21 cellular contexts compared by ENCODE assay signal in genomic region chr22:21923163-21923561, GRCh38. TPM values are rescaled to one million over a fixed set of nuclear protein-coding genes. Genes with fewer than 3 reads are reported as not detected.
A peak's percentile ranks its signal among the peaks of the same experiment; 100 is the strongest.
DNase-seq lines count a peak whose midpoint lies in the region; ATAC-seq, FAIRE-seq and TF ChIP-seq lines count a peak whose summit lies in the region.
"Had no signal": no experiment of that assay in that cellular context is flagged by ENCODE, and none has a peak within 500 bp of the region (broad histone marks: within the 10 kb centered on the region; RNA-seq: fewer than 3 reads in every experiment).

No MANE protein-coding gene starts in this region.

- TF ChIP-seq POLR2A in K562 (conservative IDR thresholded peaks at IDR 0.05) = no peak

- peaks cover 5% of the 10 kb centered on the region for H3K9me1 ChIP-seq in K562 (ENCODE audit: control insufficient read depth, insufficient read depth, low read length)

- no peak overlapping the region for H3K4me3 Mint-ChIP-seq in type B pancreatic cell
- H3K4me3 Mint-ChIP-seq: B cell; CD4-positive, CD25-positive, alpha-beta regulatory T cell; CD8-positive, alpha-beta T cell; GM23338 had no signal

- no peaks in the 10 kb centered on the region for H3K9me3 ChIP-seq in K562 (replicated peaks; ENCODE audit: control insufficient read depth, insufficient read depth, low read depth, low read length)
- no peaks in the 10 kb centered on the region for H3K9me3 ChIP-seq in iPS-20b (ENCODE audit: insufficient read depth, low read depth, low read length)
- H3K9me3 ChIP-seq: BLaER1, Caco-2 had no signal

- H3K36me3 ChIP-seq in K562 (ENCODE audit: control insufficient read depth, insufficient read depth, low read length) (peaks cover 19% of the 10 kb centered on the region; the same call in 2 of the 3 replicates), iPS-20b (ENCODE audit: insufficient read depth, low read depth, low read length) (no peaks in the 10 kb centered on the region)

- H3K36me3 Mint-ChIP-seq in type B pancreatic cell = no peaks in the 10 kb centered on the region
- H3K36me3 Mint-ChIP-seq: CD4-positive, CD25-positive, alpha-beta regulatory T cell had no signal

- no peaks in the 10 kb centered on the region for H3K9me3 Mint-ChIP-seq in type B pancreatic cell
- H3K9me3 Mint-ChIP-seq: CD4-positive, CD25-positive, alpha-beta regulatory T cell; CD8-positive, alpha-beta T cell; GM23338 had no signal

- POLR2A ChIA-PET in K562 (lab: Yijun Ruan, JAX) = interaction anchor here (0.6 to 49.7 kb wide), 8 partner anchors 3 to 1396 kb away, joined by 3 to 1041 read pairs (median 4); partner anchors contain the start of genes MAPK1 and PPM1F

- H3K4me3 ChIP-seq in K562 = no peak overlapping the region
- H3K4me3 ChIP-seq in iPS-20b (ENCODE audit: low read length) = no peak overlapping the region
- H3K4me3 ChIP-seq: BLaER1, GM23338 had no signal

- no peak overlapping the region for H2AFZ ChIP-seq in K562 (ENCODE audit: low read depth, low read length)
- H2AFZ ChIP-seq: GM23338 had no signal

- H3K79me2 ChIP-seq in K562 (ENCODE audit: control insufficient read depth, insufficient read depth, low read length) = no peaks in the 10 kb centered on the region

- H3K27me3 Mint-ChIP-seq in type B pancreatic cell = no peaks in the 10 kb centered on the region
- H3K27me3 Mint-ChIP-seq: B cell; CD4-positive, CD25-positive, alpha-beta regulatory T cell had no signal

- no peak for FAIRE-seq in K562 (lab: Jason Lieb, UNC)
- FAIRE-seq: A204.1, G401.6, GM12892, GM19239, H54 had no signal

- TF ChIP-seq RAD21 in K562 (CRISPR knock-in tag; conservative IDR thresholded peaks at IDR 0.05 in 1 of 2, IDR thresholded peaks at IDR 0.05 in 1 of 2) = no peak

- H3K27me3 ChIP-seq in K562 (ENCODE audit: control insufficient read depth in 2 of 2, insufficient read depth in 2 of 2, low read length in 2 of 2) (no peaks in the 10 kb centered on the region), iPS-20b (ENCODE audit: insufficient read depth, low read length) (no peaks in the 10 kb centered on the region)
- H3K27me3 ChIP-seq: BLaER1 had no signal

- peaks cover 4% of the 10 kb centered on the region for H3K4me1 Mint-ChIP-seq in type B pancreatic cell (ENCODE audit: unreplicated experiment)
- H3K4me1 Mint-ChIP-seq: CD4-positive, CD25-positive, alpha-beta regulatory T cell had no signal

- H3K9ac ChIP-seq in K562 (ENCODE audit: insufficient read depth in 1 of 2, low read depth in 2 of 2, low read length in 2 of 2) (peak overlapping the region in 1 of 2 experiments; percentile 46; a peak in 1 of 4 replicates), iPS-20b (ENCODE audit: low read depth, low read length) (no peak overlapping the region)
- H3K9ac ChIP-seq: BLaER1 had no signal

- 89% methylated on average over 21 of the region's 21 CpGs for WGBS in K562 (ENCODE audit: insufficient coverage, low coverage, missing lambda C conversion rate)

- CTCF ChIA-PET in K562 (lab: Yijun Ruan, JAX; ENCODE audit: low intra/inter-chr PET ratio) = interaction anchor here (0.6 to 0.7 kb wide), 2 partner anchors 15 to 1179 kb away, joined by 3 read pairs; no protein-coding TSS in a partner anchor

- H4K20me1 ChIP-seq in K562 (replicated peaks; ENCODE audit: control insufficient read depth, insufficient read depth, low read length) = peaks cover 27% of the 10 kb centered on the region

- TF ChIP-seq EP300 in K562 (IDR thresholded peaks at IDR 0.05; ENCODE audit: low read length) = no peak

- ATAC-seq in K562 (no peak), GM21576 (IDR thresholded peaks at IDR 0.05; ENCODE audit: unreplicated experiment) (no peak)
- ATAC-seq: CD8-positive, alpha-beta T cell; GM23338 had no signal

- no peak for DNase-seq in K562 (ENCODE audit: extremely low read depth in 1 of 4, low spot score in 3 of 4)
- DNase-seq in type B pancreatic cell (ENCODE audit: extremely low spot score, unreplicated experiment) = peak; percentile 62
- no peak for DNase-seq in NCI-H1694 treated with DMSO at 0.1 percent for 48 hours (lab: John Stamatoyannopoulos, UW)
- DNase-seq in HPDE6-E6E7 (ENCODE audit: extremely low spot score) = no peak
- DNase-seq: Caco-2; CD4-positive, CD25-positive, alpha-beta regulatory T cell; CD8-positive, alpha-beta T cell; DMS153; DND-41; HCEC 1CT had no signal

- H3K4me1 ChIP-seq in K562 (replicated peaks in 1 of 2; ENCODE audit: control insufficient read depth in 2 of 2, insufficient read depth in 2 of 2, low read length in 2 of 2) = peaks cover 2 to 54% of the 10 kb centered on the region in 2 experiments; a peak in 3 of 5 replicates
- H3K4me1 ChIP-seq in iPS-20b (ENCODE audit: insufficient read depth, low read length) = peaks cover 38% of the 10 kb centered on the region; the same call in 1 of the 2 replicates
- H3K4me1 ChIP-seq: Caco-2 had no signal

- no peak overlapping the region for H3K27ac Mint-ChIP-seq in type B pancreatic cell
- H3K27ac Mint-ChIP-seq: B cell; CD4-positive, CD25-positive, alpha-beta regulatory T cell; CD8-positive, alpha-beta T cell had no signal

- TF ChIP-seq CTCF in K562 (IDR thresholded peaks at IDR 0.05 in 2 of 3, conservative IDR thresholded peaks at IDR 0.05 in 1 of 3; ENCODE audit: insufficient read depth in 2 of 3, low read depth in 1 of 3, low read length in 3 of 3) = no peak
- no peak for TF ChIP-seq CTCF in type B pancreatic cell (conservative IDR thresholded peaks at IDR 0.05)

- H3K27ac ChIP-seq in K562 (ENCODE audit: extremely low read depth, low read depth, low read length) = no peak overlapping the region
- peak overlapping the region; percentile 39 for H3K27ac ChIP-seq in iPS-20b (ENCODE audit: low read length)
- H3K27ac ChIP-seq: BLaER1, C4-2B had no signal

- BruUV-seq in K562 (replicated peaks; lab: Mats Ljungman, UMichigan) = no TSS peak

- H3K4me2 ChIP-seq in K562 (ENCODE audit: insufficient read depth, low read length) = no peak overlapping the region
- H3K4me2 ChIP-seq: BLaER1 had no signal

- in situ Hi-C loops in K562 (cut with MboI) = no loop called here

- intact Hi-C loops in K562 (cut with micrococcal nuclease) = no loop called here

RNA-seq across cellular contexts. Expression of gene PPM1F, which starts 29.5 kb away (rescaled TPM):
- 103 and 226 TPM in 2 replicates for total RNA-seq in K562 (2011; cell fraction: chromatin; rRNA removed; ENCODE audit: low replicate concordance)
- 122 and 135 TPM in 2 replicates for total RNA-seq in K562 (2011; cell fraction: nucleolus; rRNA removed)
- total RNA-seq in K562 (2011; cell fraction: nucleoplasm; rRNA removed) = 120 and 153 TPM in 2 replicates
- total RNA-seq in K562 (2014; rRNA removed) (132 and 153 TPM in 2 replicates), K562 (2014; rRNA removed; fragmentation: Illumina TruSeq; extraction: Trizol) (33.1 and 36.9 TPM in 2 replicates), K562 (2015; rRNA removed; fragmentation: Illumina TruSeq; extraction: Trizol) (74.6 and 75.0 TPM in 2 replicates), K562 (2021) (157 and 159 TPM in 2 replicates), type B pancreatic cell (ENCODE audit: low replicate concordance) (16.9 and 25.1 TPM in 2 replicates)
- polyA plus RNA-seq in K562 (2011; rRNA removed) (64.0 and 73.1 TPM in 2 replicates), K562 (2014; fragmentation: Illumina TruSeq; extraction: Trizol) (53.8 and 92.1 TPM in 2 replicates), K562 (2014; fragmentation: Nextera tagmentation; extraction: Ambion mirVana) (1 to 10 TPM; 2.1 to 4.5 TPM), K562 (2014; rRNA removed) (110 and 121 TPM in 2 replicates)
- polyA plus RNA-seq in K562 (2011; cell fraction: cytosol; rRNA removed) = 74.8 and 124 TPM in 2 replicates
- polyA plus RNA-seq in K562 (2011; cell fraction: nucleus; rRNA removed) = 187 and 284 TPM in 2 replicates
- polyA plus RNA-seq in K562 (2012) = 81.6 and 118 TPM in 2 replicates
- 29.5 and 43.3 TPM in 2 replicates for polyA minus RNA-seq in K562 (2011; rRNA and poly(A)+ RNA removed)
- 53.3 and 68.1 TPM in 2 replicates for polyA minus RNA-seq in K562 (2011; cell fraction: cytosol; rRNA and poly(A)+ RNA removed)
- 34.9 and 45.5 TPM in 2 replicates for polyA minus RNA-seq in K562 (2011; cell fraction: nucleus; rRNA and poly(A)+ RNA removed)

RNA-seq across cellular contexts. Expression of gene MAPK1, which starts 55.7 kb away (rescaled TPM):
- total RNA-seq in K562 (2011; cell fraction: chromatin; rRNA removed; ENCODE audit: low replicate concordance) = 220 and 305 TPM in 2 replicates
- 68.7 and 81.2 TPM in 2 replicates for total RNA-seq in K562 (2011; cell fraction: nucleolus; rRNA removed)
- 142 and 210 TPM in 2 replicates for total RNA-seq in K562 (2011; cell fraction: nucleoplasm; rRNA removed)
- total RNA-seq in K562 (2014; rRNA removed) (183 and 249 TPM in 2 replicates), K562 (2014; rRNA removed; fragmentation: Illumina TruSeq; extraction: Trizol) (319 and 370 TPM in 2 replicates), K562 (2015; rRNA removed; fragmentation: Illumina TruSeq; extraction: Trizol) (283 and 289 TPM in 2 replicates), K562 (2021) (464 and 475 TPM in 2 replicates), type B pancreatic cell (ENCODE audit: low replicate concordance) (112 and 130 TPM in 2 replicates)
- polyA plus RNA-seq in K562 (2011; rRNA removed) (381 and 575 TPM in 2 replicates), K562 (2014; fragmentation: Illumina TruSeq; extraction: Trizol) (260 and 350 TPM in 2 replicates), K562 (2014; fragmentation: Nextera tagmentation; extraction: Ambion mirVana) (10 to 100 TPM; 46.3 to 51.4 TPM), K562 (2014; rRNA removed) (146 and 212 TPM in 2 replicates)
- 168 and 240 TPM in 2 replicates for polyA plus RNA-seq in K562 (2011; cell fraction: cytosol; rRNA removed)
- polyA plus RNA-seq in K562 (2011; cell fraction: nucleus; rRNA removed) = 236 and 309 TPM in 2 replicates
- 233 and 368 TPM in 2 replicates for polyA plus RNA-seq in K562 (2012)
- 295 and 429 TPM in 2 replicates for polyA minus RNA-seq in K562 (2011; rRNA and poly(A)+ RNA removed)
- 100 and 114 TPM in 2 replicates for polyA minus RNA-seq in K562 (2011; cell fraction: cytosol; rRNA and poly(A)+ RNA removed)
- 36.5 and 66.6 TPM in 2 replicates for polyA minus RNA-seq in K562 (2011; cell fraction: nucleus; rRNA and poly(A)+ RNA removed)

RNA-seq across cellular contexts. Expression of gene TOP3B, which starts 59.4 kb away (rescaled TPM):
- 654 and 1,271 TPM in 2 replicates for total RNA-seq in K562 (2011; cell fraction: chromatin; rRNA removed; ENCODE audit: low replicate concordance)
- total RNA-seq in K562 (2011; cell fraction: nucleolus; rRNA removed) = 667 and 676 TPM in 2 replicates
- 562 and 595 TPM in 2 replicates for total RNA-seq in K562 (2011; cell fraction: nucleoplasm; rRNA removed)
- 168 and 209 TPM in 2 replicates for total RNA-seq in K562 (2014; rRNA removed)
- 70.7 and 93.0 TPM in 2 replicates for total RNA-seq in K562 (2014; rRNA removed; fragmentation: Illumina TruSeq; extraction: Trizol)
- total RNA-seq in K562 (2015; rRNA removed; fragmentation: Illumina TruSeq; extraction: Trizol) = 132 and 135 TPM in 2 replicates
- 182 and 188 TPM in 2 replicates for total RNA-seq in K562 (2021)
- polyA plus RNA-seq in K562 (2011; rRNA removed) = 77.5 and 115 TPM in 2 replicates
- 70.1 and 77.8 TPM in 2 replicates for polyA plus RNA-seq in K562 (2011; cell fraction: cytosol; rRNA removed)
- 984 and 1,286 TPM in 2 replicates for polyA plus RNA-seq in K562 (2011; cell fraction: nucleus; rRNA removed)
- 96.9 and 122 TPM in 2 replicates for polyA plus RNA-seq in K562 (2012)
- 112 and 123 TPM in 2 replicates for polyA plus RNA-seq in K562 (2014; fragmentation: Illumina TruSeq; extraction: Trizol)
- 10 to 100 TPM in 1 of 2 experiments, 1 to 10 TPM in 1; 3.0 to 11.5 TPM for polyA plus RNA-seq in K562 (2014; fragmentation: Nextera tagmentation; extraction: Ambion mirVana)
- 153 and 161 TPM in 2 replicates for polyA plus RNA-seq in K562 (2014; rRNA removed)
- 98.9 and 108 TPM in 2 replicates for polyA minus RNA-seq in K562 (2011; rRNA and poly(A)+ RNA removed)
- polyA minus RNA-seq in K562 (2011; cell fraction: cytosol; rRNA and poly(A)+ RNA removed) = 76.3 and 79.3 TPM in 2 replicates
- polyA minus RNA-seq in K562 (2011; cell fraction: nucleus; rRNA and poly(A)+ RNA removed) = 248 and 295 TPM in 2 replicates
- 47.7 and 66.3 TPM in 2 replicates for total RNA-seq in type B pancreatic cell (ENCODE audit: low replicate concordance)
